Comparison of ENCODE assay signal across 18 cellular contexts in the genomic region with DNA sequence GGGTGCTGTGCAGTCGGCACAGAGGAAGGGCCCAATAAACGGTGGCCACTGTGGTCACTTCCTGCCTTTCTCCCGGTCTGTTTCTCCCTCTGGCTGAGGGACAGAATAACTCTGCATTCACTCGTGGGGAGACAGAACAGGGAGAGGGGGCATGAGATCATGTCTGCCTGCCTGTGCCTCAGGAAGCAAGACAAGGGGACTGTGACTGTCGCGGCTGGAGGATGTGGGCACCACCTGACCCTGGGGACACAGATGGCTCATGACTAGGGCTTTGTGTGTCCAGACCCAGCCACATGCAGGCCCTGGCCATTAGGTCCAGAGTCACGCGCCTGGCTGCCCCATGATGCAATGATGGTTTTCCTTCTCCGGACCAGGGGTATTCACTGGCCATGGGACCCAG. TPM values are rescaled to one million over a fixed set of nuclear protein-coding genes. Genes with fewer than 3 reads are reported as not detected.
A peak's percentile ranks its signal among the peaks of the same experiment; 100 is the strongest.
DNase-seq lines count a peak whose midpoint lies in the region; ATAC-seq, FAIRE-seq and TF ChIP-seq lines count a peak whose summit lies in the region.
"Had no signal": no experiment of that assay in that cellular context is flagged by ENCODE, and none has a peak within 500 bp of the region (broad histone marks: within the 10 kb centered on the region; RNA-seq: fewer than 3 reads in every experiment).

No MANE protein-coding gene starts in this region.

- H3K79me2 ChIP-seq in GM12878 (ENCODE audit: control insufficient read depth, insufficient read depth, low read length), result peaks cover 4% of the 10 kb centered on the region

- in situ Hi-C loops in GM12878 (cut with MboI), result no loop called here

- BruUV-seq in GM12878 (replicated peaks; lab: Mats Ljungman, UMichigan), result TSS peak; percentile 41

- no peaks in the 10 kb centered on the region for H3K9me3 Mint-ChIP-seq in neural crest cell
- H3K9me3 Mint-ChIP-seq in activated naive CD4-positive, alpha-beta T cell treated with anti-CD3 and anti-CD28 coated beads, Interleukin-2, amount 10 ng/mL, durations not matched to agents 7 days and 5 days, result no peaks in the 10 kb centered on the region

- SMC1A ChIA-PET in GM12878 (lab: Charles Lee; ENCODE audit: uncharacterized antibody, unreplicated experiment), result no interaction called here

- no peak overlapping the region for H3K27ac ChIP-seq in GM12878 (ENCODE audit: control insufficient read depth, insufficient read depth)
- no peak overlapping the region for H3K27ac ChIP-seq in upper lobe of right lung
- H3K27ac ChIP-seq: SJSA1 had no signal

- H3K27ac Mint-ChIP-seq in neural crest cell (ENCODE audit: unreplicated experiment), result peak overlapping the region; percentile 50
- no peak overlapping the region for H3K27ac Mint-ChIP-seq in activated naive CD4-positive, alpha-beta T cell treated with anti-CD3 and anti-CD28 coated beads, Interleukin-2, amount 10 ng/mL, durations not matched to agents 7 days and 5 days

- no peaks in the 10 kb centered on the region for H4K20me1 ChIP-seq in GM12878 (ENCODE audit: control insufficient read depth, insufficient read depth)

- TF ChIP-seq RAD21 in GM12878 (IDR thresholded peaks at IDR 0.05; ENCODE audit: insufficient read depth, low read depth, low read length), result no peak

- H2AFZ ChIP-seq in GM12878 (ENCODE audit: control insufficient read depth, low read depth, low read length), result no peak overlapping the region

- no peaks in the 10 kb centered on the region for H3K27me3 Mint-ChIP-seq in neural crest cell (ENCODE audit: low read depth)
- no peaks in the 10 kb centered on the region for H3K27me3 Mint-ChIP-seq in activated naive CD4-positive, alpha-beta T cell treated with anti-CD3 and anti-CD28 coated beads, Interleukin-2, amount 10 ng/mL, durations not matched to agents 7 days and 5 days

- no peak for FAIRE-seq in GM12878 (lab: Jason Lieb, UNC)
- FAIRE-seq: HTR-8/SVneo had no signal

- H3K4me2 ChIP-seq in GM12878 (ENCODE audit: control insufficient read depth, insufficient read depth), result no peak overlapping the region

- TF ChIP-seq POLR2A in GM12878 (IDR thresholded peaks at IDR 0.05; ENCODE audit: low read depth, low read length), result no peak
- TF ChIP-seq POLR2A in GM18505 (IDR thresholded peaks at IDR 0.05; ENCODE audit: borderline replicate concordance, extremely low read depth, insufficient read depth, insufficient read length), result no peak

- H3K36me3 ChIP-seq in GM12878 (ENCODE audit: control insufficient read depth in 2 of 2, insufficient read depth in 2 of 2, low read length in 1 of 2), result peaks cover 4 to 15% of the 10 kb centered on the region in 2 experiments
- H3K36me3 ChIP-seq in upper lobe of right lung, result peaks cover 56% of the 10 kb centered on the region

- peaks cover 6% of the 10 kb centered on the region for H3K4me1 Mint-ChIP-seq in neural crest cell
- peaks cover 1% of the 10 kb centered on the region for H3K4me1 Mint-ChIP-seq in activated naive CD4-positive, alpha-beta T cell treated with anti-CD3 and anti-CD28 coated beads, Interleukin-2, amount 10 ng/mL, durations not matched to agents 7 days and 5 days

- H3K4me1 ChIP-seq in GM12878 (ENCODE audit: control insufficient read depth, insufficient read depth, low read length) (peaks cover 4% of the 10 kb centered on the region), upper lobe of right lung (peaks cover 4% of the 10 kb centered on the region)
- H3K4me1 ChIP-seq: BE2C had no signal

- ATAC-seq in GM12878, result no peak
- peak; percentile 13 for ATAC-seq in upper lobe of right lung
- no peak for ATAC-seq in GM18867 (IDR thresholded peaks at IDR 0.05; ENCODE audit: unreplicated experiment)
- no peak for ATAC-seq in GM18505 (IDR thresholded peaks at IDR 0.05; ENCODE audit: unreplicated experiment)

- no peaks in the 10 kb centered on the region for H3K27me3 ChIP-seq in GM12878 (replicated peaks in 1 of 2; ENCODE audit: control insufficient read depth in 2 of 2, insufficient read depth in 2 of 2, low read length in 1 of 2)
- no peaks in the 10 kb centered on the region for H3K27me3 ChIP-seq in upper lobe of right lung
- H3K27me3 ChIP-seq: BE2C, SJSA1 had no signal

- H3K9ac ChIP-seq in GM12878 (ENCODE audit: control insufficient read depth, insufficient read depth, low read length), result no peak overlapping the region

- intact Hi-C loops in GM12878 (cut with micrococcal nuclease; ENCODE audit: unreplicated experiment) (no loop called here), upper lobe of right lung (cut with DNase I) (no loop called here)

- RAD21 ChIA-PET in GM12878 (lab: Charles Lee; ENCODE audit: unreplicated experiment), result interaction anchor here (0.6 kb wide), 1 partner anchor 712 kb away, joined by 4 read pairs; the partner anchor contains the start of gene SH3GLB2

- no peak for TF ChIP-seq EP300 in GM12878 (IDR thresholded peaks at IDR 0.05; ENCODE audit: borderline replicate concordance in 1 of 2, control insufficient read depth in 1 of 2, low read depth in 2 of 2, low read length in 2 of 2)

- H3K4me3 ChIP-seq in GM12878 (no peak overlapping the region), upper lobe of right lung (no peak overlapping the region)
- H3K4me3 ChIP-seq: SJSA1 had no signal

- no peak for DNase-seq in GM12878 (ENCODE audit: low read depth, low spot score)
- DNase-seq in hippocampal formation (lab: John Stamatoyannopoulos, UW), result peak; percentile 88 to 91
- DNase-seq in neural crest cell (ENCODE audit: low read depth, low spot score), result no peak
- DNase-seq in upper lobe of right lung, result no peak
- DNase-seq in GF-D8 (lab: John Stamatoyannopoulos, UW), result no peak
- no peak for DNase-seq in activated naive CD4-positive, alpha-beta T cell treated with anti-CD3 and anti-CD28 coated beads, Interleukin-2, amount 10 ng/mL, durations not matched to agents 7 days and 5 days
- DNase-seq: BE2C; DMS 273 treated with DMSO at 0.1 percent for 48 hours; HCEC 1CT; NCI-H146; NCI-H2081 treated with DMSO at 0.1 percent for 48 hours; NCI-H345; NCI-H526 treated with DMSO at 0.1 percent for 48 hours; NK-92 treated with Interleukin-12 subunit alpha and Interleukin-12 subunit beta, amount 100 ng/mL, for 24 hours had no signal

- H3K9me3 ChIP-seq in GM12878 (replicated peaks; ENCODE audit: control insufficient read depth, insufficient read depth, low read length) (no peaks in the 10 kb centered on the region), upper lobe of right lung (no peaks in the 10 kb centered on the region)
- H3K9me3 ChIP-seq: BE2C, SJSA1 had no signal

- H3K36me3 Mint-ChIP-seq in neural crest cell (ENCODE audit: low read depth), result peaks cover 4% of the 10 kb centered on the region
- H3K36me3 Mint-ChIP-seq in activated naive CD4-positive, alpha-beta T cell treated with anti-CD3 and anti-CD28 coated beads, Interleukin-2, amount 10 ng/mL, durations not matched to agents 7 days and 5 days, result peaks cover 2% of the 10 kb centered on the region

- CTCF ChIA-PET in GM12878 (lab: Yijun Ruan, JAX), result no interaction called here
- CTCF ChIA-PET in activated naive CD4-positive, alpha-beta T cell treated with anti-CD3 and anti-CD28 coated beads, Interleukin-2, amount 10 ng/mL, durations not matched to agents 7 days and 5 days (lab: Charles Lee), result no interaction called here

- TF ChIP-seq CTCF in GM12878 (IDR thresholded peaks at IDR 0.05 in 2 of 3, conservative IDR thresholded peaks at IDR 0.05 in 1 of 3; ENCODE audit: control insufficient read depth in 2 of 3, extremely low read depth in 1 of 3, insufficient read depth in 1 of 3, low read depth in 3 of 3, low read length in 3 of 3) (no peak), neural crest cell (conservative IDR thresholded peaks at IDR 0.05) (no peak), upper lobe of right lung (IDR thresholded peaks at IDR 0.05) (no peak)

- peak overlapping the region; percentile 59 for H3K4me3 Mint-ChIP-seq in neural crest cell
- H3K4me3 Mint-ChIP-seq in activated naive CD4-positive, alpha-beta T cell treated with anti-CD3 and anti-CD28 coated beads, Interleukin-2, amount 10 ng/mL, durations not matched to agents 7 days and 5 days, result no peak overlapping the region

- POLR2A ChIA-PET in GM12878 (lab: Charles Lee), result no interaction called here

- WGBS in GM12878 (ENCODE audit: insufficient coverage, insufficient replicate concordance, low lambda C conversion rate, missing lambda C conversion rate), result 98% methylated on average over 9 of the region's 9 CpGs

RNA-seq across cellular contexts. Expression of gene TRUB2, which starts 5.8 kb away (rescaled TPM):
- 14.1 and 15.2 TPM in 2 replicates for total RNA-seq in GM12878 (2013; cell fraction: nucleolus; rRNA removed)
- total RNA-seq in GM12878 (2014; rRNA removed), result 38.5 and 38.9 TPM in 2 replicates
- 26.5 and 27.6 TPM in 2 replicates for total RNA-seq in GM12878 (2014; rRNA removed; fragmentation: Illumina TruSeq; extraction: Trizol)
- total RNA-seq in GM12878 (2021), result 43.2 TPM in 2 replicates
- 9.1 TPM for polyA plus RNA-seq in GM12878 (2011; ENCODE audit: low read depth)
- 20.4 and 32.4 TPM in 2 replicates for polyA plus RNA-seq in GM12878 (2011; rRNA removed)
- polyA plus RNA-seq in GM12878 (2011; cell fraction: cytosol; rRNA removed), result 30.3 and 36.6 TPM in 2 replicates
- 12.1 and 17.2 TPM in 2 replicates for polyA plus RNA-seq in GM12878 (2011; cell fraction: nucleus; rRNA removed)
- 21.7 and 23.6 TPM in 2 replicates for polyA plus RNA-seq in GM12878 (2012)
- 25.5 and 40.5 TPM in 2 replicates for polyA plus RNA-seq in GM12878 (2014; fragmentation: Illumina TruSeq; extraction: Trizol)
- polyA plus RNA-seq in GM12878 (2014; fragmentation: Nextera tagmentation; extraction: Ambion mirVana), result 1 to 10 TPM; 2.8 to 5.5 TPM
- polyA plus RNA-seq in GM12878 (2014; rRNA removed), result 35.4 and 38.8 TPM in 2 replicates
- polyA plus RNA-seq in GM12878 (2016; fragmentation: Nextera tagmentation; extraction: Ambion mirVana), result 10 to 100 TPM; 64.9 to 70.5 TPM
- 20.5 and 35.6 TPM in 2 replicates for polyA minus RNA-seq in GM12878 (2011; rRNA and poly(A)+ RNA removed)
- 9.5 and 20.0 TPM in 2 replicates for polyA minus RNA-seq in GM12878 (2011; cell fraction: cytosol; rRNA and poly(A)+ RNA removed)
- 3.5 and 11.4 TPM in 2 replicates for polyA minus RNA-seq in GM12878 (2011; cell fraction: nucleus; rRNA and poly(A)+ RNA removed)
- 33.4 and 35.0 TPM in 2 replicates for total RNA-seq in neural crest cell
- total RNA-seq in upper lobe of right lung, result 19.1 TPM

RNA-seq across cellular contexts. Expression of gene COQ4, which starts 6.2 kb away (rescaled TPM):
- 67.3 and 73.5 TPM in 2 replicates for total RNA-seq in GM12878 (2013; cell fraction: nucleolus; rRNA removed)
- total RNA-seq in GM12878 (2014; rRNA removed), result 57.6 and 64.1 TPM in 2 replicates
- 22.7 and 23.7 TPM in 2 replicates for total RNA-seq in GM12878 (2014; rRNA removed; fragmentation: Illumina TruSeq; extraction: Trizol)
- 39.3 and 39.4 TPM in 2 replicates for total RNA-seq in GM12878 (2021)
- polyA plus RNA-seq in GM12878 (2011; ENCODE audit: low read depth), result 13.2 TPM
- polyA plus RNA-seq in GM12878 (2011; rRNA removed), result 23.7 and 37.9 TPM in 2 replicates
- polyA plus RNA-seq in GM12878 (2011; cell fraction: cytosol; rRNA removed), result 57.9 and 75.2 TPM in 2 replicates
- 70.3 and 89.4 TPM in 2 replicates for polyA plus RNA-seq in GM12878 (2011; cell fraction: nucleus; rRNA removed)
- polyA plus RNA-seq in GM12878 (2012), result 26.5 and 29.8 TPM in 2 replicates
- polyA plus RNA-seq in GM12878 (2014; fragmentation: Illumina TruSeq; extraction: Trizol), result 12.4 and 23.9 TPM in 2 replicates
- polyA plus RNA-seq in GM12878 (2014; fragmentation: Nextera tagmentation; extraction: Ambion mirVana), result 1 to 10 TPM; 3.8 to 9.1 TPM
- polyA plus RNA-seq in GM12878 (2014; rRNA removed), result 61.6 and 62.2 TPM in 2 replicates
- polyA plus RNA-seq in GM12878 (2016; fragmentation: Nextera tagmentation; extraction: Ambion mirVana), result 10 to 100 TPM; 60.5 to 61.1 TPM
- polyA minus RNA-seq in GM12878 (2011; rRNA and poly(A)+ RNA removed), result 34.9 and 43.2 TPM in 2 replicates
- polyA minus RNA-seq in GM12878 (2011; cell fraction: cytosol; rRNA and poly(A)+ RNA removed), result 11.8 and 19.8 TPM in 2 replicates
- 24.5 and 43.3 TPM in 2 replicates for polyA minus RNA-seq in GM12878 (2011; cell fraction: nucleus; rRNA and poly(A)+ RNA removed)
- 50.8 and 51.0 TPM in 2 replicates for total RNA-seq in neural crest cell
- total RNA-seq in upper lobe of right lung, result 31.0 TPM

RNA-seq across cellular contexts. Expression of gene SLC27A4, which starts 23.9 kb away (rescaled TPM):
- 8.9 and 9.4 TPM in 2 replicates for total RNA-seq in GM12878 (2013; cell fraction: nucleolus; rRNA removed)
- total RNA-seq in GM12878 (2014; rRNA removed) (9.8 and 14.0 TPM in 2 replicates), GM12878 (2014; rRNA removed; fragmentation: Illumina TruSeq; extraction: Trizol) (4.2 and 5.8 TPM in 2 replicates), GM12878 (2021) (13.5 and 13.9 TPM in 2 replicates), neural crest cell (43.0 and 45.6 TPM in 2 replicates), upper lobe of right lung (21.4 TPM)
- 0.98 TPM for polyA plus RNA-seq in GM12878 (2011; ENCODE audit: low read depth)
- polyA plus RNA-seq in GM12878 (2011; rRNA removed) (1.5 and 4.4 TPM in 2 replicates), GM12878 (2014; fragmentation: Illumina TruSeq; extraction: Trizol) (2.0 and 5.5 TPM in 2 replicates), GM12878 (2014; fragmentation: Nextera tagmentation; extraction: Ambion mirVana) (1 to 10 TPM in 1 of 2 experiments, under 1 TPM in 1; 0.13 to 1.1 TPM), GM12878 (2014; rRNA removed) (9.4 and 12.9 TPM in 2 replicates), GM12878 (2016; fragmentation: Nextera tagmentation; extraction: Ambion mirVana) (10 to 100 TPM in 1 of 2 experiments, 1 to 10 TPM in 1; 9.4 to 12.1 TPM)
- polyA plus RNA-seq in GM12878 (2011; cell fraction: cytosol; rRNA removed), result 6.8 and 8.9 TPM in 2 replicates
- polyA plus RNA-seq in GM12878 (2011; cell fraction: nucleus; rRNA removed), result 9.4 and 15.5 TPM in 2 replicates
- polyA plus RNA-seq in GM12878 (2012), result 3.2 and 4.0 TPM in 2 replicates
- polyA minus RNA-seq in GM12878 (2011; rRNA and poly(A)+ RNA removed), result 7.6 and 11.6 TPM in 2 replicates
- polyA minus RNA-seq in GM12878 (2011; cell fraction: cytosol; rRNA and poly(A)+ RNA removed), result 5.6 and 6.8 TPM in 2 replicates
- polyA minus RNA-seq in GM12878 (2011; cell fraction: nucleus; rRNA and poly(A)+ RNA removed), result 3.0 and 7.6 TPM in 2 replicates

RNA-seq across cellular contexts. Expression of gene SWI5, which starts 40.3 kb away (rescaled TPM):
- total RNA-seq in GM12878 (2013; cell fraction: nucleolus; rRNA removed), result 5.6 and 6.7 TPM in 2 replicates
- 16.9 and 21.9 TPM in 2 replicates for total RNA-seq in GM12878 (2014; rRNA removed)
- 15.2 and 16.8 TPM in 2 replicates for total RNA-seq in GM12878 (2014; rRNA removed; fragmentation: Illumina TruSeq; extraction: Trizol)
- 13.3 and 15.9 TPM in 2 replicates for total RNA-seq in GM12878 (2021)
- polyA plus RNA-seq in GM12878 (2011; ENCODE audit: low read depth), result 11.3 TPM
- 18.3 and 22.4 TPM in 2 replicates for polyA plus RNA-seq in GM12878 (2011; rRNA removed)
- polyA plus RNA-seq in GM12878 (2011; cell fraction: cytosol; rRNA removed), result 24.2 and 25.7 TPM in 2 replicates
- polyA plus RNA-seq in GM12878 (2011; cell fraction: nucleus; rRNA removed), result 7.5 and 11.9 TPM in 2 replicates
- 18.5 and 19.7 TPM in 2 replicates for polyA plus RNA-seq in GM12878 (2012)
- polyA plus RNA-seq in GM12878 (2014; fragmentation: Illumina TruSeq; extraction: Trizol), result 14.2 and 15.8 TPM in 2 replicates
- polyA plus RNA-seq in GM12878 (2014; fragmentation: Nextera tagmentation; extraction: Ambion mirVana), result 10 to 100 TPM; 14.8 to 19.3 TPM
- 22.0 and 23.9 TPM in 2 replicates for polyA plus RNA-seq in GM12878 (2014; rRNA removed)
- 10 to 100 TPM; 31.4 to 36.2 TPM for polyA plus RNA-seq in GM12878 (2016; fragmentation: Nextera tagmentation; extraction: Ambion mirVana)
- polyA minus RNA-seq in GM12878 (2011; rRNA and poly(A)+ RNA removed), result 8.1 and 11.1 TPM in 2 replicates
- polyA minus RNA-seq in GM12878 (2011; cell fraction: cytosol; rRNA and poly(A)+ RNA removed), result 2.3 TPM in 1 of 2 replicates, not detected in the other
- 0.97 and 2.8 TPM in 2 replicates for polyA minus RNA-seq in GM12878 (2011; cell fraction: nucleus; rRNA and poly(A)+ RNA removed)
- total RNA-seq in neural crest cell, result 17.1 and 20.7 TPM in 2 replicates
- 18.9 TPM for total RNA-seq in upper lobe of right lung

RNA-seq across cellular contexts. Expression of gene GOLGA2, which starts 40.6 kb away (rescaled TPM):
- total RNA-seq in GM12878 (2013; cell fraction: nucleolus; rRNA removed), result 78.7 and 80.1 TPM in 2 replicates
- total RNA-seq in GM12878 (2014; rRNA removed), result 20.2 and 20.7 TPM in 2 replicates
- 18.3 and 19.2 TPM in 2 replicates for total RNA-seq in GM12878 (2014; rRNA removed; fragmentation: Illumina TruSeq; extraction: Trizol)
- total RNA-seq in GM12878 (2021), result 27.2 and 32.6 TPM in 2 replicates
- 32.4 TPM for polyA plus RNA-seq in GM12878 (2011; ENCODE audit: low read depth)
- 17.9 and 25.2 TPM in 2 replicates for polyA plus RNA-seq in GM12878 (2011; rRNA removed)
- 15.8 and 17.6 TPM in 2 replicates for polyA plus RNA-seq in GM12878 (2011; cell fraction: cytosol; rRNA removed)
- polyA plus RNA-seq in GM12878 (2011; cell fraction: nucleus; rRNA removed), result 41.2 and 49.1 TPM in 2 replicates
- 47.6 and 61.4 TPM in 2 replicates for polyA plus RNA-seq in GM12878 (2012)
- 28.0 and 31.4 TPM in 2 replicates for polyA plus RNA-seq in GM12878 (2014; fragmentation: Illumina TruSeq; extraction: Trizol)
- 1 to 10 TPM; 5.9 to 8.0 TPM for polyA plus RNA-seq in GM12878 (2014; fragmentation: Nextera tagmentation; extraction: Ambion mirVana)
- polyA plus RNA-seq in GM12878 (2014; rRNA removed), result 29.1 and 34.8 TPM in 2 replicates
- polyA plus RNA-seq in GM12878 (2016; fragmentation: Nextera tagmentation; extraction: Ambion mirVana), result 10 to 100 TPM in 1 of 2 experiments, 1 to 10 TPM in 1; 9.3 to 11.5 TPM
- 12.5 and 14.9 TPM in 2 replicates for polyA minus RNA-seq in GM12878 (2011; rRNA and poly(A)+ RNA removed)
- polyA minus RNA-seq in GM12878 (2011; cell fraction: cytosol; rRNA and poly(A)+ RNA removed), result 8.0 and 8.2 TPM in 2 replicates
- polyA minus RNA-seq in GM12878 (2011; cell fraction: nucleus; rRNA and poly(A)+ RNA removed), result 20.2 and 34.4 TPM in 2 replicates
- total RNA-seq in neural crest cell, result 56.9 and 64.1 TPM in 2 replicates
- total RNA-seq in upper lobe of right lung, result 88.7 TPM

Comparison
In these comparisons a context has a peak if more than half of its experiments do, and no peak if none do; other contexts are left out.
1. DNase-seq: peak in hippocampal formation (2 of 2); none in GM12878 (single experiment), neural crest cell (single experiment), upper lobe of right lung (single experiment), GF-D8 (single experiment) and activated naive CD4-positive, alpha-beta T cell treated with anti-CD3 and anti-CD28 coated beads, Interleukin-2, amount 10 ng/mL, durations not matched to agents 7 days and 5 days (single experiment).